In genomic region chr16:50065624-50066481, GRCh38 we compare ENCODE assay signal across 8 cellular contexts. TPM values are rescaled to one million over a fixed set of nuclear protein-coding genes. Genes with fewer than 3 reads are reported as not detected.
DNase-seq lines count a peak whose midpoint lies in the region; ATAC-seq and TF ChIP-seq lines count a peak whose summit lies in the region.

HEATR3 (plus strand) TSS chr16:50065970; CDS start chr16:50066132, 162 bp downstream.

- H4K20me1 ChIP-seq in BLaER1: peaks cover 44% of the 10 kb centered on the region

- peak within 1 kb of the TSS; percentile 92 for H3K9ac ChIP-seq in BLaER1

- POLR2A ChIA-PET in activated CD4-positive, alpha-beta T cell treated with anti-CD3 and anti-CD28 coated beads, Interleukin-2, amount 10 ng/mL, durations not matched to agents 7 days and 5 days (lab: Charles Lee): no interaction called here

- H3K9me3 ChIP-seq in BLaER1 (no peaks in the 10 kb centered on the region), left lung (no peaks in the 10 kb centered on the region)

- H3K9me3 Mint-ChIP-seq in activated CD4-positive, alpha-beta T cell treated with anti-CD3 and anti-CD28 coated beads, Interleukin-2, amount 10 ng/mL, durations not matched to agents 7 days and 5 days: no peaks in the 10 kb centered on the region
- no peaks in the 10 kb centered on the region for H3K9me3 Mint-ChIP-seq in dendritic cell treated with granulocyte-macrophage colony-stimulating factor and Interleukin-4, amounts not matched to agents 40 ng/mL and 50 ng/mL, for 4 days

- intact Hi-C loops in dendritic cell treated with granulocyte-macrophage colony-stimulating factor and Interleukin-4, amounts not matched to agents 40 ng/mL and 50 ng/mL, for 4 days (cut with micrococcal nuclease): loop anchor here (1.0 to 2.0 kb wide), 4 partner anchors 27 to 86 kb away; partner anchors contain the start of gene CNEP1R1
- intact Hi-C loops in left lung (cut with DNase I): no loop called here

- CTCF ChIA-PET in activated CD4-positive, alpha-beta T cell treated with anti-CD3 and anti-CD28 coated beads, Interleukin-2, amount 10 ng/mL, durations not matched to agents 7 days and 5 days (lab: Charles Lee): interaction anchor here (0.6 to 4.9 kb wide), 6 partner anchors 41 to 681 kb away, joined by 3 to 41 read pairs (median 4); partner anchors contain the start of genes BRD7 and CNEP1R1

- H3K27ac ChIP-seq in BLaER1: peak within 1 kb of the TSS; percentile 94
- peak within 1 kb of the TSS; percentile 94 to 98 for H3K27ac ChIP-seq in left lung

- H3K4me3 Mint-ChIP-seq in activated CD4-positive, alpha-beta T cell treated with anti-CD3 and anti-CD28 coated beads, Interleukin-2, amount 10 ng/mL, durations not matched to agents 7 days and 5 days: peak within 1 kb of the TSS; percentile 86
- peak within 1 kb of the TSS; percentile 80 for H3K4me3 Mint-ChIP-seq in dendritic cell treated with granulocyte-macrophage colony-stimulating factor and Interleukin-4, amounts not matched to agents 40 ng/mL and 50 ng/mL, for 4 days

- H3K27me3 Mint-ChIP-seq in activated CD4-positive, alpha-beta T cell treated with anti-CD3 and anti-CD28 coated beads, Interleukin-2, amount 10 ng/mL, durations not matched to agents 7 days and 5 days: no peaks in the 10 kb centered on the region
- H3K27me3 Mint-ChIP-seq in dendritic cell treated with granulocyte-macrophage colony-stimulating factor and Interleukin-4, amounts not matched to agents 40 ng/mL and 50 ng/mL, for 4 days: no peaks in the 10 kb centered on the region

- H3K36me3 Mint-ChIP-seq in activated CD4-positive, alpha-beta T cell treated with anti-CD3 and anti-CD28 coated beads, Interleukin-2, amount 10 ng/mL, durations not matched to agents 7 days and 5 days (ENCODE audit: low read depth): peaks cover 18% of the 10 kb centered on the region
- peaks cover 36% of the 10 kb centered on the region for H3K36me3 Mint-ChIP-seq in dendritic cell treated with granulocyte-macrophage colony-stimulating factor and Interleukin-4, amounts not matched to agents 40 ng/mL and 50 ng/mL, for 4 days (ENCODE audit: low read depth)

- H3K27me3 ChIP-seq in BLaER1 (no peaks in the 10 kb centered on the region), left lung (no peaks in the 10 kb centered on the region)

- no peak for TF ChIP-seq CTCF in left lung (IDR thresholded peaks at IDR 0.05)

- DNase-seq in NCI-H526 treated with DMSO at 0.1 percent for 48 hours (lab: John Stamatoyannopoulos, UW): peak; percentile 77
- DNase-seq in activated CD4-positive, alpha-beta T cell treated with anti-CD3 and anti-CD28 coated beads, Interleukin-2, amount 10 ng/mL, durations not matched to agents 7 days and 5 days: peak; percentile 93
- DNase-seq in left lung: peak; percentile 95 to 98
- DNase-seq in stimulated activated CD4-positive, alpha-beta T cell treated with anti-CD3 and anti-CD28 coated beads, Interleukin-2, amount 100 ng/mL, for 4 hours (ENCODE audit: low read depth): peak; percentile 90

- H3K4me1 ChIP-seq in BLaER1: peaks cover 24% of the 10 kb centered on the region
- peaks cover 16 to 34% of the 10 kb centered on the region in 2 donors for H3K4me1 ChIP-seq in left lung

- H3K4me1 Mint-ChIP-seq in activated CD4-positive, alpha-beta T cell treated with anti-CD3 and anti-CD28 coated beads, Interleukin-2, amount 10 ng/mL, durations not matched to agents 7 days and 5 days: peaks cover 40% of the 10 kb centered on the region
- H3K4me1 Mint-ChIP-seq in dendritic cell treated with granulocyte-macrophage colony-stimulating factor and Interleukin-4, amounts not matched to agents 40 ng/mL and 50 ng/mL, for 4 days (ENCODE audit: low read depth): peaks cover 33% of the 10 kb centered on the region

- H3K4me2 ChIP-seq in BLaER1: peak within 1 kb of the TSS; percentile 93

- H3K36me3 ChIP-seq in BLaER1 (peaks cover 30% of the 10 kb centered on the region), left lung (peaks cover 0 to 18% of the 10 kb centered on the region in 2 donors)

- peak within 1 kb of the TSS; percentile 92 for H3K27ac Mint-ChIP-seq in activated CD4-positive, alpha-beta T cell treated with anti-CD3 and anti-CD28 coated beads, Interleukin-2, amount 10 ng/mL, durations not matched to agents 7 days and 5 days
- peak within 1 kb of the TSS; percentile 94 for H3K27ac Mint-ChIP-seq in dendritic cell treated with granulocyte-macrophage colony-stimulating factor and Interleukin-4, amounts not matched to agents 40 ng/mL and 50 ng/mL, for 4 days

- peak; percentile 81 for ATAC-seq in GM19328 (IDR thresholded peaks at IDR 0.05; ENCODE audit: unreplicated experiment)
- peak; percentile 62 for ATAC-seq in HG03469 (IDR thresholded peaks at IDR 0.05; ENCODE audit: unreplicated experiment)
- peak; percentile 96 for ATAC-seq in left lung

- H3K4me3 ChIP-seq in BLaER1 (peak within 1 kb of the TSS; percentile 91), left lung (peak within 1 kb of the TSS; percentile 98 to 99)

RNA-seq across cellular contexts. Expression of gene HEATR3, which starts in this region (rescaled TPM):
- 10 to 100 TPM; 21.5 to 21.6 TPM for total RNA-seq in activated CD4-positive, alpha-beta T cell treated with anti-CD3 and anti-CD28 coated beads, Interleukin-2, amount 10 ng/mL, durations not matched to agents 7 days and 5 days
- 10 to 100 TPM; 19.0 to 27.1 TPM for total RNA-seq in left lung

Comparison
In these comparisons a context has a peak if more than half of its experiments do, and no peak if none do; other contexts are left out.
1. Peak in every context shown above with its lines: DNase-seq, ATAC-seq, H3K4me3 ChIP-seq and H3K27ac ChIP-seq.